Comparison of ENCODE assay signal across 32 cellular contexts in the genomic region with DNA sequence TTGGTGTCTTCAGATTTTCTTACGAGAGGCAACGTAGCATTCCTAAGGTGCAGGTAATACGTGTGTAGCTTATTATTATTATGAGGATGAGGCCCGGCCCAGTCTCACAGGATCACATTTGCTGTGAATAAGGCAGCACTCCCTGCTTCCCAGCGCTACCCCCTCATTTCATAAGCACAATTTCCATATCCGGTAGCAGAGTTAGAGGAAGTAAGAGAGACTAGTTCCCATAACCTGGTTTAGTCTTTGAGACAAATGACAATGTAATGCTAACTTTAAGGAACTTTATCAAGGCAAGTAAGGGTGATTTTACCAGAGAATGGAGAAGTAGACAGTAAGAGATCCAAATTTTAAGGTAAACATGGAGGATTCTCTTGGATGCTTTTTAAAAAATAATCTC.
"Had no signal": no experiment of that assay in that cellular context is flagged by ENCODE, and none has a peak within 500 bp of the region (broad histone marks: within the 10 kb centered on the region; RNA-seq: fewer than 3 reads in every experiment).

No MANE protein-coding gene starts in this region.

- H3K36me3 Mint-ChIP-seq: activated CD8-positive, alpha-beta memory T cell treated with anti-CD3 and anti-CD28 coated beads, Interleukin-2, amount 10 ng/mL, durations not matched to agents 7 days and 5 days; activated naive CD8-positive, alpha-beta T cell; stimulated activated effector memory CD8-positive, alpha-beta T cell treated with anti-CD3 and anti-CD28 coated beads, Interleukin-12 subunit alpha, Interleukin-12 subunit beta, amount 100 ng/mL, for 72 hours; WTC11 had no signal

- H3K27me3 ChIP-seq: body of pancreas, gastroesophageal sphincter, pancreas, sigmoid colon, uterus had no signal

- H3K27ac ChIP-seq: body of pancreas, gastroesophageal sphincter, pancreas, psoas muscle, sigmoid colon, thoracic aorta, uterus had no signal

- H3K36me3 ChIP-seq: gastroesophageal sphincter, pancreas, sigmoid colon, thoracic aorta, uterus had no signal

- H3K4me1 ChIP-seq: body of pancreas, gastroesophageal sphincter, pancreas, psoas muscle, sigmoid colon, uterus had no signal

- H3K27ac Mint-ChIP-seq: activated CD8-positive, alpha-beta memory T cell treated with anti-CD3 and anti-CD28 coated beads, Interleukin-2, amount 10 ng/mL, durations not matched to agents 7 days and 5 days; activated CD8-positive, alpha-beta T cell treated with anti-CD3 and anti-CD28 coated beads, Interleukin-2, amount 10 ng/mL, durations not matched to agents 7 days and 5 days; activated naive CD8-positive, alpha-beta T cell; effector memory CD8-positive, alpha-beta T cell; stimulated activated effector memory CD8-positive, alpha-beta T cell treated with anti-CD3 and anti-CD28 coated beads, Interleukin-12 subunit alpha, Interleukin-12 subunit beta, amount 100 ng/mL, for 72 hours; stimulated activated naive CD8-positive, alpha-beta T cell treated with anti-CD3 and anti-CD28 coated beads, Interleukin-15, Interleukin-2, amounts not matched to agents 100 ng/mL and 50 ng/mL, for 24 hours; WTC11 had no signal

- H3K9me3 Mint-ChIP-seq: effector memory CD8-positive, alpha-beta T cell; stimulated activated effector memory CD8-positive, alpha-beta T cell treated with anti-CD3 and anti-CD28 coated beads, Interleukin-12 subunit alpha, Interleukin-12 subunit beta, amount 100 ng/mL, for 72 hours; stimulated activated naive CD8-positive, alpha-beta T cell treated with anti-CD3 and anti-CD28 coated beads, Interleukin-15, Interleukin-2, amounts not matched to agents 100 ng/mL and 50 ng/mL, for 24 hours had no signal

- ATAC-seq: activated CD8-positive, alpha-beta memory T cell treated with anti-CD3 and anti-CD28 coated beads, Interleukin-2, amount 10 ng/mL, durations not matched to agents 7 days and 5 days; activated CD8-positive, alpha-beta T cell treated with anti-CD3 and anti-CD28 coated beads, Interleukin-2, amount 10 ng/mL, durations not matched to agents 7 days and 5 days; body of pancreas; effector memory CD8-positive, alpha-beta T cell; gastroesophageal sphincter; left cardiac atrium; left ventricle myocardium superior; pancreas; psoas muscle; stimulated activated effector memory CD8-positive, alpha-beta T cell treated with anti-CD3 and anti-CD28 coated beads, Interleukin-12 subunit alpha, Interleukin-12 subunit beta, amount 100 ng/mL, for 72 hours; WTC11 had no signal

- H3K4me3 Mint-ChIP-seq: activated CD8-positive, alpha-beta memory T cell treated with anti-CD3 and anti-CD28 coated beads, Interleukin-2, amount 10 ng/mL, durations not matched to agents 7 days and 5 days; activated CD8-positive, alpha-beta T cell treated with anti-CD3 and anti-CD28 coated beads, Interleukin-2, amount 10 ng/mL, durations not matched to agents 7 days and 5 days; activated naive CD8-positive, alpha-beta T cell; effector memory CD8-positive, alpha-beta T cell; stimulated activated effector memory CD8-positive, alpha-beta T cell treated with anti-CD3 and anti-CD28 coated beads, Interleukin-12 subunit alpha, Interleukin-12 subunit beta, amount 100 ng/mL, for 72 hours; stimulated activated naive CD8-positive, alpha-beta T cell treated with anti-CD3 and anti-CD28 coated beads, Interleukin-15, Interleukin-2, amounts not matched to agents 100 ng/mL and 50 ng/mL, for 24 hours; WTC11 had no signal

- DNase-seq: activated CD4-positive, alpha-beta T cell treated with anti-CD3 and anti-CD28 coated beads, Interleukin-2, amount 50 U/mL, for 1 hour; activated CD8-positive, alpha-beta memory T cell treated with anti-CD3 and anti-CD28 coated beads, Interleukin-2, amount 10 ng/mL, durations not matched to agents 7 days and 5 days; activated CD8-positive, alpha-beta T cell treated with anti-CD3 and anti-CD28 coated beads, Interleukin-2, amount 10 ng/mL, durations not matched to agents 7 days and 5 days; activated effector memory CD4-positive, alpha-beta T cell treated with Interleukin-2 at 50 U/mL for 16 hours; activated naive CD4-positive, alpha-beta T cell treated with Interleukin-2 at 50 U/mL for 16 hours; activated T-cell treated with anti-CD3 and anti-CD28 coated beads for 4 hours; aorta; body of pancreas; cerebellar nuclear complex; cortex of kidney; effector memory CD8-positive, alpha-beta T cell; erythroblast; head of caudate nucleus; hippocampal formation; left cardiac atrium; left ventricle myocardium superior; mammary epithelial cell; nucleus accumbens; pancreas; psoas muscle; sigmoid colon; small intestine; stimulated activated CD4-positive, alpha-beta T cell treated with anti-CD3 and anti-CD28 coated beads, Interleukin-4, amount 100 ng/mL, for 24 hours; T-helper 2 cell; trophoblast cell; uterus had no signal

- H3K4me3 ChIP-seq: body of pancreas, gastroesophageal sphincter, pancreas, psoas muscle, sigmoid colon, thoracic aorta, uterus had no signal

- H3K9me3 ChIP-seq: body of pancreas, gastroesophageal sphincter, pancreas, psoas muscle, sigmoid colon, thoracic aorta, uterus had no signal
